In the genomic region with DNA sequence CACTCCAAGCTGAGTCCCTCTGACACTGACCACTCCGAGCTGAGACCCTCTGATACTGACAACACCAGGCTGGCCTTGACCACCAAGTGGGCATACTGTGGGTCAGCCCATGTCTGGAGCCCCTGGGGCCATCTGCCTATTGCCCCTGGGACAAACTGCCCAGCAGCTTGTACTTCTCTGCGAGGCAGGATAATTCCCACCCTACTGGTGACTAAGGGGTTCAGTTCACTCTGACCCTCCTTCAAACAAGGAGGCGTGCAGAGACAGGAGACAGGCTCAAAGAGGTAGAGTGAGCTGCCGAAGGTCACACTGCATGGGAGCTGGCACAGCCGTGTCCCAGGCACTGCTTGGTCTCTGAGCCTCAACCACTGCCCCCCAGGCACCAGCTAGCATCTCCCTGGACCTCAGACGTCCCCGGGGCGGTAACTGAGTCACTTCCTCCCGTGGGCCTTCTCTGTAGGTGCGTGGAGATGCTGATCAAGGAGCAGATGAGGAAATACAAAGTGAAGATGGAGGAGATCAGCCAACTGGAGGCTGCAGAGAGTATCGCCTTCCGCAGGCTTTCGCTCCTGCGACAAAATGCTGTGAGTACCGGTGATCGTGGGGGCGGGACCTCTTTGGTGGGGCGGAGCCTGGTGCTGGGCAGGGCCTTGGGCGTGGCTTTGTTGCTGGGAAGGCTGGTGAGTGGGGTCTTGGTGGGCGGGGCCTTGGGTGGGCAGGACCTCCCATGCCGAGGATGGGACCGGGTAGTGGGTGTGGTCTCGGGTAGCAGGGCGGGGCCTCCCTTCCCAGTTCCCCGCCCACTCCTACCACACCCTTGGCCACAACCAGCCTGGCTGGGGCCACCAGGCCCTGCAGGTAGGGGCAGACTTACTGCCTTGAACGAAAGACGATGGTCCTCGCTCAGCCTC, we compare ENCODE assay signal across 1 cellular context.
TF ChIP-seq lines count a peak whose summit lies in the region.

No MANE protein-coding gene starts in this region.

TF ChIP-seq in endothelial cell of umbilical vein, 7 proteins besides CTCF, POLR2A, EP300 and RAD21:
- TF ChIP-seq POLR2AphosphoS5 (IDR thresholded peaks at IDR 0.05; ENCODE audit: insufficient read depth, low read depth, low read length): no peak
- TF ChIP-seq, protein P1, sequence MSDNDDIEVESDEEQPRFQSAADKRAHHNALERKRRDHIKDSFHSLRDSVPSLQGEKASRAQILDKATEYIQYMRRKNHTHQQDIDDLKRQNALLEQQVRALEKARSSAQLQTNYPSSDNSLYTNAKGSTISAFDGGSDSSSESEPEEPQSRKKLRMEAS (IDR thresholded peaks at IDR 0.05; ENCODE audit: insufficient read depth, insufficient read length): no peak
- no peak for TF ChIP-seq FOS (IDR thresholded peaks at IDR 0.05; ENCODE audit: borderline replicate concordance, insufficient read depth, low read length)
